Comparison of ENCODE assay signal across 9 cellular contexts in genomic region chr1:3668585-3669300, GRCh38. TPM values are rescaled to one million over a fixed set of nuclear protein-coding genes. Genes with fewer than 3 reads are reported as not detected.
DNase-seq lines count a peak whose midpoint lies in the region; ATAC-seq, FAIRE-seq and TF ChIP-seq lines count a peak whose summit lies in the region.
"Had no signal": no experiment of that assay in that cellular context is flagged by ENCODE, and none has a peak within 500 bp of the region (broad histone marks: within the 10 kb centered on the region; RNA-seq: fewer than 3 reads in every experiment).

No MANE protein-coding gene starts in this region.

- DNase-seq in RCC 7860 (ENCODE audit: low spot score) (peak; percentile 74), hepatocyte (ENCODE audit: low spot score) (peak; percentile 91), upper lobe of left lung (peak; percentile 94 to 95), endothelial cell (ENCODE audit: low spot score) (no peak)
- no peak for DNase-seq in activated naive CD4-positive, alpha-beta T cell (lab: John Stamatoyannopoulos, UW)
- DNase-seq in activated T-cell treated with anti-CD3 and anti-CD28 coated beads, Interleukin-2, amount 50 U/mL, for 24 hours: no peak

- peak in 1 of 4 donors; percentile 17 for TF ChIP-seq POLR2A in upper lobe of left lung (IDR thresholded peaks at IDR 0.05)

- H3K27me3 Mint-ChIP-seq in endothelial cell (ENCODE audit: unreplicated experiment): peaks cover 13% of the 10 kb centered on the region
- H3K27me3 Mint-ChIP-seq in activated T-cell treated with anti-CD3 and anti-CD28 coated beads, Interleukin-2, amount 50 U/mL, for 24 hours: peaks cover 29% of the 10 kb centered on the region

- no peaks in the 10 kb centered on the region for H3K9me2 ChIP-seq in hepatocyte (replicated peaks; ENCODE audit: insufficient read depth)

- no peak for FAIRE-seq in RCC 7860 (lab: Jason Lieb, UNC)

- ATAC-seq in upper lobe of left lung (ENCODE audit: low FRiP score in 2 of 2): peak; percentile 75 to 89

- 0 out of 2 replicates have a peak, but pooled peaks have one; percentile 27 for TF ChIP-seq EP300 in Ishikawa (IDR thresholded peaks at IDR 0.05; ENCODE audit: borderline replicate concordance)
- TF ChIP-seq EP300 in upper lobe of left lung (IDR thresholded peaks at IDR 0.05): no peak

- H3K27ac ChIP-seq in hepatocyte (no peak overlapping the region), upper lobe of left lung (no peak overlapping the region)
- H3K27ac ChIP-seq: skin epidermis had no signal

- WGBS in hepatocyte (ENCODE audit: low lambda C conversion rate, missing lambda C conversion rate): 36% methylated on average over 29 of the region's 30 CpGs
- 25 to 45% methylated on average over 5 to 9 of the region's 30 CpGs for WGBS in upper lobe of left lung, 2 donors

- H3K4me1 ChIP-seq in hepatocyte (ENCODE audit: insufficient read depth) (no peaks in the 10 kb centered on the region), upper lobe of left lung (peaks cover 11 to 16% (median 16%) of the 10 kb centered on the region in 4 donors)

- no peaks in the 10 kb centered on the region for H3K36me3 ChIP-seq in hepatocyte (replicated peaks; ENCODE audit: insufficient read depth, low read depth)
- no peaks in the 10 kb centered on the region for H3K36me3 ChIP-seq in upper lobe of left lung

- H3K9me3 ChIP-seq in hepatocyte (ENCODE audit: low read depth) (no peaks in the 10 kb centered on the region), upper lobe of left lung (no peaks in the 10 kb centered on the region)

- no peaks in the 10 kb centered on the region for H3K79me2 ChIP-seq in hepatocyte

- TF ChIP-seq CTCF in hepatocyte (IDR thresholded peaks at IDR 0.05; ENCODE audit: poor library complexity) (no peak), upper lobe of left lung (IDR thresholded peaks at IDR 0.05) (no peak), endothelial cell (IDR thresholded peaks at IDR 0.05; ENCODE audit: unreplicated experiment) (no peak)

- H3K27ac Mint-ChIP-seq in endothelial cell (ENCODE audit: unreplicated experiment): no peak overlapping the region
- H3K27ac Mint-ChIP-seq in activated T-cell treated with anti-CD3 and anti-CD28 coated beads, Interleukin-2, amount 50 U/mL, for 24 hours: no peak overlapping the region

- no peak for TF ChIP-seq RAD21 in Ishikawa (IDR thresholded peaks at IDR 0.05; ENCODE audit: low read depth)

- H3K4me1 Mint-ChIP-seq in endothelial cell (ENCODE audit: unreplicated experiment): peaks cover 15% of the 10 kb centered on the region
- H3K4me1 Mint-ChIP-seq in activated T-cell treated with anti-CD3 and anti-CD28 coated beads, Interleukin-2, amount 50 U/mL, for 24 hours (ENCODE audit: low read depth): peaks cover 3% of the 10 kb centered on the region

- H3K9me3 Mint-ChIP-seq in endothelial cell (ENCODE audit: unreplicated experiment): no peaks in the 10 kb centered on the region
- H3K9me3 Mint-ChIP-seq in activated T-cell treated with anti-CD3 and anti-CD28 coated beads, Interleukin-2, amount 50 U/mL, for 24 hours: no peaks in the 10 kb centered on the region

- no peak overlapping the region for H3K4me3 Mint-ChIP-seq in endothelial cell (ENCODE audit: unreplicated experiment)
- H3K4me3 Mint-ChIP-seq in activated T-cell treated with anti-CD3 and anti-CD28 coated beads, Interleukin-2, amount 50 U/mL, for 24 hours: no peak overlapping the region

- no peaks in the 10 kb centered on the region for H4K20me1 ChIP-seq in hepatocyte (ENCODE audit: insufficient read depth, poor library complexity, severe bottlenecking)

- H3K4me2 ChIP-seq in hepatocyte: no peak overlapping the region

- no peak overlapping the region for H2AFZ ChIP-seq in hepatocyte

- H3K4me3 ChIP-seq in hepatocyte (no peak overlapping the region), upper lobe of left lung (peak overlapping the region in 2 of 4 donors; percentile 20 to 29)
- H3K4me3 ChIP-seq: skin epidermis had no signal

- H3K27me3 ChIP-seq in hepatocyte: no peaks in the 10 kb centered on the region
- H3K27me3 ChIP-seq in upper lobe of left lung: no peaks in the 10 kb centered on the region

- H3K36me3 Mint-ChIP-seq in endothelial cell (ENCODE audit: low read depth, unreplicated experiment): no peaks in the 10 kb centered on the region
- no peaks in the 10 kb centered on the region for H3K36me3 Mint-ChIP-seq in activated T-cell treated with anti-CD3 and anti-CD28 coated beads, Interleukin-2, amount 50 U/mL, for 24 hours (ENCODE audit: low read depth)
- H3K36me3 Mint-ChIP-seq: brain had no signal

TF ChIP-seq in Ishikawa, 13 proteins besides CTCF, POLR2A, EP300 and RAD21:
- TF ChIP-seq EGR1 (IDR thresholded peaks at IDR 0.05): 0 out of 2 replicates have a peak, but pooled peaks have one; percentile 8
- peak; percentile 94 for TF ChIP-seq TCF12 (IDR thresholded peaks at IDR 0.05; ENCODE audit: low read depth)
- TF ChIP-seq MAX (IDR thresholded peaks at IDR 0.05): peak; percentile 91
- peak; percentile 35; the same call in 1 of the 2 replicates for TF ChIP-seq USF1 (IDR thresholded peaks at IDR 0.05)
- TF ChIP-seq NFIC (IDR thresholded peaks at IDR 0.05): peak; percentile 99
- TF ChIP-seq TEAD4 (IDR thresholded peaks at IDR 0.05): peak; percentile 63
- TF ChIP-seq YY1 (IDR thresholded peaks at IDR 0.05; ENCODE audit: low read depth): no peak
- TF ChIP-seq REST (IDR thresholded peaks at IDR 0.05; ENCODE audit: low read depth): no peak
- peak; percentile 100 for TF ChIP-seq CEBPB (IDR thresholded peaks at IDR 0.05)
- TF ChIP-seq TAF1 (IDR thresholded peaks at IDR 0.05; ENCODE audit: low read depth): no peak
- TF ChIP-seq CREB1 (IDR thresholded peaks at IDR 0.05; ENCODE audit: low read depth): no peak

RNA-seq across cellular contexts. Expression of gene TP73, which starts 16.4 kb away (rescaled TPM):
- 0.16 and 0.47 TPM in 2 replicates for total RNA-seq in hepatocyte
- 0.27 and 1.4 TPM in 2 replicates for polyA plus RNA-seq in hepatocyte
- 1 to 10 TPM in 5 of 6 donors, under 1 TPM in 1; 0.77 to 9.8 (median 4.1) TPM for total RNA-seq in upper lobe of left lung
- not detected for total RNA-seq in endothelial cell (ENCODE audit: unreplicated experiment)

RNA-seq across cellular contexts. Expression of gene WRAP73, which starts 18.8 kb away (rescaled TPM):
- total RNA-seq in hepatocyte: 14.3 and 14.7 TPM in 2 replicates
- polyA plus RNA-seq in hepatocyte: 23.5 and 28.8 TPM in 2 replicates
- total RNA-seq in upper lobe of left lung: 10 to 100 TPM; 14.0 to 33.5 (median 19.9) TPM
- total RNA-seq in endothelial cell (ENCODE audit: unreplicated experiment): 19.0 TPM

RNA-seq across cellular contexts. Expression of gene TPRG1L, which starts 43.9 kb away (rescaled TPM):
- 57.9 and 61.7 TPM in 2 replicates for total RNA-seq in hepatocyte
- polyA plus RNA-seq in hepatocyte: 53.4 and 74.1 TPM in 2 replicates
- total RNA-seq in upper lobe of left lung: 10 to 100 TPM; 16.6 to 48.3 (median 40.2) TPM
- total RNA-seq in endothelial cell (ENCODE audit: unreplicated experiment): 35.2 TPM

RNA-seq across cellular contexts. Expression of gene MEGF6, which starts 57.4 kb away (rescaled TPM):
- total RNA-seq in hepatocyte (9.6 and 11.6 TPM in 2 replicates), upper lobe of left lung (100 to 1,000 TPM in 1 of 6 donors, 10 to 100 TPM in 5; 23.8 to 128 (median 83.5) TPM), endothelial cell (ENCODE audit: unreplicated experiment) (198 TPM)
- 21.9 and 23.5 TPM in 2 replicates for polyA plus RNA-seq in hepatocyte

Comparison
In these comparisons a context has a peak if more than half of its experiments do, and no peak if none do; other contexts are left out.
1. DNase-seq: peak in RCC 7860 (single experiment), hepatocyte (single experiment) and upper lobe of left lung (2 of 2); none in endothelial cell (single experiment), activated naive CD4-positive, alpha-beta T cell (0 of 4) and activated T-cell treated with anti-CD3 and anti-CD28 coated beads, Interleukin-2, amount 50 U/mL, for 24 hours (single experiment).